8 cellular contexts compared by ENCODE assay signal in the genomic region with DNA sequence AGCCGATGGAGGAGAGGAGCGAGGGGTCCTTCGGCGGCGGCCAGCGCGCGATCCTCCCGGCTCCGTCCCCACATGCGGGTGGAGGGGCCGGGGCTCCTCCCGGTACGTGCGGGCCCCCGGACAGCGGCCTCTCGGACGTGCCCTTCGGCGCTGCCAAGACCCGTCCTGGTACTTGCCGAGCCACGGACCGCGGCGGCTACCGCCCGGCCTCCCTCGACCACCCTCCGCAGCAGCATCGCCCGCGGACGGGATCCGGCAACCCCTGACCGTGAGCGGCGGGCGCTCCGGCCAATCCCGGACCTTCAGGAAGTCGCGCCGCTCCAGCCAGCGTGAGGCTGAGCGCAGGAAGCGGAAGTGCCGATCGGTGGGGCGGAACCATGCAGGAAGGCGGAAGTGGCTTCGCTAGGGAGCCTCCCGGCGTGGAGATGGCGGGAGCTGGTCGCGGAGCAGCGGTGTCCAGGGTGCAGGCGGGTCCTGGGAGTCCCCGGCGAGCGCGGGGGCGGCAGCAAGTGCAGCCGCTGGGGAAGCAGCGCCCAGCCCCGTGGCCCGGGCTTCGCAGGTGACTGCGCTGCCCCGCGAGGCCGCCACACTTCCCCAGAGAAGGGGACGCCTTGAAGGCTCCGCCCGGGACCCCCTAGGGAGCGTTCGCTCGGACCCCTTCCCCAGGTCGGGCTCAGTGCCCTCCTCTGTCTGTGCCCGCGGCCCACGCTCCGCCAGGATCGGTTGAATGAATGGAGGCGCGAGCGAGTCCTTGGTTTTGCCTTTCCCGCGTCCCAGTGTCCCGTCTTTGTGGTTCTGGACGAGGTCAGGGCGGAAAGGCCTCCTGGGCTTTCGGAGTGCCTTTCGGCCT.
DNase-seq lines count a peak whose midpoint lies in the region; ATAC-seq and TF ChIP-seq lines count a peak whose summit lies in the region.

Gene CCDC137, plus strand, starts transcription at position 396 of the 850 bp plus-strand sequence. Its CDS starts 30 bp downstream, at position 426.
Gene OXLD1, minus strand, starts transcription at position 264 of the 850 bp plus-strand sequence. Its CDS starts 28 bp downstream, at position 236.

- peak; percentile 90 for ATAC-seq in GM19025 (IDR thresholded peaks at IDR 0.05; ENCODE audit: low read depth, unreplicated experiment)
- peak; percentile 97 for ATAC-seq in HG03280 (IDR thresholded peaks at IDR 0.05; ENCODE audit: unreplicated experiment)

- DNase-seq in AG09319 (ENCODE audit: extremely low read depth, low read depth) (peak; percentile 92), NCI-H345 treated with DMSO at 0.1 percent for 48 hours (lab: John Stamatoyannopoulos, UW; ENCODE audit: unreplicated experiment) (peak; percentile 95), caudate nucleus (lab: John Stamatoyannopoulos, UW) (peak in 60 of 61 donors; percentile 24 to 97 (median 92)), iris pigment epithelial cell (ENCODE audit: low read depth) (peak; percentile 98)
- DNase-seq in activated CD4-positive, CD25-positive, alpha-beta regulatory T cell (lab: John Stamatoyannopoulos, UW): peak; percentile 80 to 92 (median 84)
- DNase-seq in stimulated activated CD4-positive, alpha-beta T cell treated with anti-CD3 and anti-CD28 coated beads, Interleukin-12 subunit alpha, Interleukin-12 subunit beta, amount 100 ng/mL, for 24 hours (ENCODE audit: low read depth in 2 of 2): peak; percentile 87 to 92

- no peak within 1 kb of the TSS for H3K27ac ChIP-seq in caudate nucleus (ENCODE audit: low read depth, low read length)

- no peak for TF ChIP-seq CTCF in AG09319 (IDR thresholded peaks at IDR 0.05; ENCODE audit: low read depth, low read length)
